ENCODE assay signal across 9 cellular contexts in genomic region chrX:17007134-17007768, GRCh38.
DNase-seq lines count a peak whose midpoint lies in the region; ATAC-seq, FAIRE-seq and TF ChIP-seq lines count a peak whose summit lies in the region.
"Had no signal": no experiment of that assay in that cellular context is flagged by ENCODE, and none has a peak within 500 bp of the region (broad histone marks: within the 10 kb centered on the region; RNA-seq: fewer than 3 reads in every experiment).

No MANE protein-coding gene starts in this region.

- H3K9me3 ChIP-seq in A549: no peaks in the 10 kb centered on the region

- POLR2A ChIA-PET in A549 (lab: Yijun Ruan, JAX): no interaction called here

- ATAC-seq in A549: peak; percentile 62 to 78

- no peak for FAIRE-seq in A549 (lab: Jason Lieb, UNC)

- 52% methylated on average over 5 of the region's 8 CpGs for WGBS in A549 (ENCODE audit: missing lambda C conversion rate)

- TF ChIP-seq CTCF in A549 (IDR thresholded peaks at IDR 0.05) (peak; percentile 14; the same call in 1 of the 3 replicates), GM12874 (IDR thresholded peaks at IDR 0.05; ENCODE audit: insufficient read depth, low read depth, low read length) (peak; percentile 46), foreskin fibroblast (IDR thresholded peaks at IDR 0.05; ENCODE audit: low read depth, low read length) (peak; percentile 35)

- H3K4me3 ChIP-seq in A549: no peak overlapping the region
- H3K4me3 ChIP-seq in foreskin fibroblast (ENCODE audit: low read depth in 1 of 2, low read length in 2 of 2): no peak overlapping the region

- TF ChIP-seq RAD21 in A549 (conservative IDR thresholded peaks at IDR 0.05 in 1 of 2, IDR thresholded peaks at IDR 0.05 in 1 of 2): no peak

- TF ChIP-seq EP300 in A549 (IDR thresholded peaks at IDR 0.05): no peak

- no peak overlapping the region for H3K27ac ChIP-seq in A549

- peak; percentile 10 to 13 for DNase-seq in A549 (ENCODE audit: low read depth in 1 of 2, low spot score in 1 of 2)
- DNase-seq in OCI-M1 (lab: John Stamatoyannopoulos, UW): peak; percentile 43
- peak in 1 of 2 donors; percentile 43 for DNase-seq in foreskin fibroblast
- no peak for DNase-seq in effector CD8-positive, alpha-beta T cell (lab: John Stamatoyannopoulos, UW)
- no peak for DNase-seq in activated CD4-positive, alpha-beta T cell treated with anti-CD3 and anti-CD28 coated beads for 48 hours
- no peak for DNase-seq in KG1 (lab: John Stamatoyannopoulos, UW)
- DNase-seq in OCI-M2 (lab: John Stamatoyannopoulos, UW; ENCODE audit: unreplicated experiment): no peak
- DNase-seq: activated B cell treated with CpG ODN at 0.5 μM for 24 hours had no signal

- no peak overlapping the region for H3K4me2 ChIP-seq in A549

- no peaks in the 10 kb centered on the region for H3K4me1 ChIP-seq in A549

- no peak for TF ChIP-seq POLR2A in A549 (IDR thresholded peaks at IDR 0.05; ENCODE audit: low read length)

- CTCF ChIA-PET in A549 (lab: Yijun Ruan, JAX): interaction anchor here (0.6 to 2.1 kb wide), 2 partner anchors 10 to 39 kb away, joined by 3 to 5 read pairs; no protein-coding TSS in a partner anchor

TF ChIP-seq in A549, 52 proteins besides CTCF, POLR2A, EP300 and RAD21:
- no peak for TF ChIP-seq ZC3H11A (IDR thresholded peaks at IDR 0.05)
- TF ChIP-seq SMC3 (IDR thresholded peaks at IDR 0.05): peak; percentile 33; the same call in 1 of the 3 replicates
- no peak for TF ChIP-seq POLR2AphosphoS2 (conservative IDR thresholded peaks at IDR 0.05; ENCODE audit: low read length)
- no peak for TF ChIP-seq MYC (IDR thresholded peaks at IDR 0.05; ENCODE audit: borderline replicate concordance, low read length)

Comparison
In these comparisons a context has a peak if more than half of its experiments do, and no peak if none do; other contexts are left out.
1. DNase-seq: peak in A549 (2 of 2) and OCI-M1 (single experiment); none in effector CD8-positive, alpha-beta T cell (single experiment), activated CD4-positive, alpha-beta T cell treated with anti-CD3 and anti-CD28 coated beads for 48 hours (single experiment), KG1 (single experiment) and OCI-M2 (single experiment).
2. Peak in every context shown above with its lines, with median percentiles within 50 percentile points of each other: CTCF ChIP-seq.